In the genomic region with DNA sequence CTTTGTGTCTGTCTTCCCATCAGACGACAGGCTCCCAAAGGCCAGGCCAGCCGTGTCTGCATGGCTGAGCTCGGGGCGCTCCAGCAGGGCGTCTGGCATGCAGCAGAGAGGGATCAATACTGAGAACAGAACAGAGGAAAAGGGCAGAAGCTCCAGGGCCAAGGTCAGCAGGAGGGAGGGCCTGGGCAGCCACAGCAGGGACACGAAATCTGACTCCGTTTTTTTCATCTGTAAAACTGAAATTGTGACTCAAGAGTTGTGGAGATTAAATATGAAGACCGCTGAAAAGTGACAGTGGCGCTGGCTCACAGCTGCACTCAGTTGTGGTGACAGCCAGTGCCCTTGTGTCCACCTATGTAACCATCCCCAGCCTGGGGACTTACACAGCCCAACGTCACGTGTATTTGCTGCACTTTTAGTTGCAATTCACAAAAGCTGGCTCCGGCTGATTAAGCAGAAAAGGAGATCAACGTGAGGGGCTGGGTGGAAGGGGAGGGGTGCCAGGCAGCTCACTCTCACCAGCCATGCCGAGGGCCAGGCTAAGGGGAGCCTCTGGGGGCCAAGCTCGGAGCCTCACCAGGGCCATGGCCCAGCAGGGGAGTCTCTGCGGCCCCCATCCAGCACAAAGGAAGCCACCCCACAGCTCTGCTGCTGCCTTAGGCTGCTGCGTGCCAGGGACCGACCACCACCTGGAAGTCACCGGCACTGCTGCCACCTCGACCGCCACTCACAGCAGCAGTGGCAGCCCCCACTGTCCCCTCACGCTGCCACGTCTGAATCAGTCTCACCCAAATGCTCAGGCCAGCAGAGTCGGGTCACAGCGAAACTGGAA, we compare ENCODE assay signal across 8 cellular contexts.
DNase-seq lines count a peak whose midpoint lies in the region; ATAC-seq and TF ChIP-seq lines count a peak whose summit lies in the region.

No MANE protein-coding gene starts in this region.

- H3K27ac ChIP-seq in tibial nerve: peak overlapping the region in 2 of 4 donors; percentile 14 to 53

- H3K27ac Mint-ChIP-seq in immature natural killer cell: peak overlapping the region in 1 of 6 donors; percentile 63

- H3K36me3 Mint-ChIP-seq in immature natural killer cell: peaks cover 3 to 9% (median 8%) of the 10 kb centered on the region in 3 donors

- H3K27me3 ChIP-seq in tibial nerve: no peaks in the 10 kb centered on the region

- peaks cover 9 to 21% of the 10 kb centered on the region in 2 donors for H3K4me1 Mint-ChIP-seq in immature natural killer cell

- no peaks in the 10 kb centered on the region for H3K9me3 ChIP-seq in tibial nerve

- TF ChIP-seq CTCF in tibial nerve (IDR thresholded peaks at IDR 0.05): no peak

- H3K9me3 Mint-ChIP-seq in immature natural killer cell: no peaks in the 10 kb centered on the region

- no peak for TF ChIP-seq POLR2A in tibial nerve (IDR thresholded peaks at IDR 0.05)

- peak overlapping the region in 3 of 4 donors; percentile 5 to 35 (median 27) for H3K4me3 ChIP-seq in tibial nerve

- H3K27me3 Mint-ChIP-seq in immature natural killer cell (ENCODE audit: low read depth in 3 of 3): peaks cover 0 to 3% (median 0%) of the 10 kb centered on the region in 3 donors

- peaks cover 0 to 10% (median 0%) of the 10 kb centered on the region in 4 donors for H3K4me1 ChIP-seq in tibial nerve

- H3K4me3 Mint-ChIP-seq in immature natural killer cell: peak overlapping the region; percentile 29 to 63 (median 51)

- no peak for DNase-seq in immature natural killer cell
- no peak for DNase-seq in tibial nerve (ENCODE audit: low spot score in 2 of 2)
- no peak for DNase-seq in cerebellum (ENCODE audit: low spot score)
- no peak for DNase-seq in amniotic stem cell (lab: John Stamatoyannopoulos, UW)
- no peak for DNase-seq in glomerular visceral epithelial cell (ENCODE audit: extremely low spot score)

- 61 to 68% methylated on average over 18 to 25 of the region's 25 CpGs for WGBS in tibial nerve, 2 donors

- TF ChIP-seq EP300 in tibial nerve (IDR thresholded peaks at IDR 0.05): no peak

- ATAC-seq in GM18511 (IDR thresholded peaks at IDR 0.05; ENCODE audit: unreplicated experiment): peak; percentile 28
- peak; percentile 13 for ATAC-seq in HG02884 (IDR thresholded peaks at IDR 0.05; ENCODE audit: unreplicated experiment)
- peak; percentile 46 for ATAC-seq in SK-N-SH treated with all-trans-retinoic acid at 6 μM for 48 hours

- H3K36me3 ChIP-seq in tibial nerve: no peaks in the 10 kb centered on the region

TF ChIP-seq in SK-N-SH treated with all-trans-retinoic acid at 6 μM for 48 hours, 23 proteins besides CTCF, POLR2A, EP300 and RAD21:
- TF ChIP-seq ZNF565 (CRISPR knock-in tag; conservative IDR thresholded peaks at IDR 0.05; ENCODE audit: low read depth) (no peak), TOX (CRISPR knock-in tag; IDR thresholded peaks at IDR 0.05; ENCODE audit: borderline replicate concordance) (no peak), OSR1 (CRISPR knock-in tag; IDR thresholded peaks at IDR 0.05) (no peak), ARNTL (CRISPR knock-in tag; IDR thresholded peaks at IDR 0.05; ENCODE audit: borderline replicate concordance, low read depth) (no peak)
- TF ChIP-seq, protein P1, sequence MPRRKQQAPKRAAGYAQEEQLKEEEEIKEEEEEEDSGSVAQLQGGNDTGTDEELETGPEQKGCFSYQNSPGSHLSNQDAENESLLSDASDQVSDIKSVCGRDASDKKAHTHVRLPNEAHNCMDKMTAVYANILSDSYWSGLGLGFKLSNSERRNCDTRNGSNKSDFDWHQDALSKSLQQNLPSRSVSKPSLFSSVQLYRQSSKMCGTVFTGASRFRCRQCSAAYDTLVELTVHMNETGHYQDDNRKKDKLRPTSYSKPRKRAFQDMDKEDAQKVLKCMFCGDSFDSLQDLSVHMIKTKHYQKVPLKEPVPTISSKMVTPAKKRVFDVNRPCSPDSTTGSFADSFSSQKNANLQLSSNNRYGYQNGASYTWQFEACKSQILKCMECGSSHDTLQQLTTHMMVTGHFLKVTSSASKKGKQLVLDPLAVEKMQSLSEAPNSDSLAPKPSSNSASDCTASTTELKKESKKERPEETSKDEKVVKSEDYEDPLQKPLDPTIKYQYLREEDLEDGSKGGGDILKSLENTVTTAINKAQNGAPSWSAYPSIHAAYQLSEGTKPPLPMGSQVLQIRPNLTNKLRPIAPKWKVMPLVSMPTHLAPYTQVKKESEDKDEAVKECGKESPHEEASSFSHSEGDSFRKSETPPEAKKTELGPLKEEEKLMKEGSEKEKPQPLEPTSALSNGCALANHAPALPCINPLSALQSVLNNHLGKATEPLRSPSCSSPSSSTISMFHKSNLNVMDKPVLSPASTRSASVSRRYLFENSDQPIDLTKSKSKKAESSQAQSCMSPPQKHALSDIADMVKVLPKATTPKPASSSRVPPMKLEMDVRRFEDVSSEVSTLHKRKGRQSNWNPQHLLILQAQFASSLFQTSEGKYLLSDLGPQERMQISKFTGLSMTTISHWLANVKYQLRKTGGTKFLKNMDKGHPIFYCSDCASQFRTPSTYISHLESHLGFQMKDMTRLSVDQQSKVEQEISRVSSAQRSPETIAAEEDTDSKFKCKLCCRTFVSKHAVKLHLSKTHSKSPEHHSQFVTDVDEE (CRISPR knock-in tag; IDR thresholded peaks at IDR 0.05): peak; percentile 55; the same call in 1 of the 2 replicates
